11 cellular contexts compared by ENCODE assay signal in genomic region chr7:155166673-155167370, GRCh38.
A peak's percentile ranks its signal among the peaks of the same experiment; 100 is the strongest.
DNase-seq lines count a peak whose midpoint lies in the region; ATAC-seq and TF ChIP-seq lines count a peak whose summit lies in the region.
"Had no signal": no experiment of that assay in that cellular context is flagged by ENCODE, and none has a peak within 500 bp of the region (broad histone marks: within the 10 kb centered on the region; RNA-seq: fewer than 3 reads in every experiment).

No MANE protein-coding gene starts in this region.

- ATAC-seq in HG03558 (IDR thresholded peaks at IDR 0.05; ENCODE audit: extremely low read depth, unreplicated experiment) (peak; percentile 80), mucosa of descending colon (peak; percentile 85), HG03175 (IDR thresholded peaks at IDR 0.05; ENCODE audit: unreplicated experiment) (no peak), GM21619 (IDR thresholded peaks at IDR 0.05; ENCODE audit: unreplicated experiment) (no peak), HG02763 (IDR thresholded peaks at IDR 0.05; ENCODE audit: unreplicated experiment) (no peak)
- peak; percentile 80 for ATAC-seq in activated CD8-positive, alpha-beta T cell treated with anti-CD3 and anti-CD28 coated beads for 36 hours

- intact Hi-C loops in activated CD8-positive, alpha-beta T cell treated with anti-CD3 and anti-CD28 coated beads for 36 hours (cut with micrococcal nuclease) = no loop called here
- intact Hi-C loops in mucosa of descending colon (cut with DNase I, micrococcal nuclease) = no loop called here

- no peak overlapping the region for H3K4me3 ChIP-seq in mucosa of descending colon

- no peaks in the 10 kb centered on the region for H3K36me3 Mint-ChIP-seq in activated CD8-positive, alpha-beta T cell treated with anti-CD3 and anti-CD28 coated beads for 36 hours (ENCODE audit: low read depth)

- H3K27me3 Mint-ChIP-seq in activated CD8-positive, alpha-beta T cell treated with anti-CD3 and anti-CD28 coated beads for 36 hours = peaks cover 11% of the 10 kb centered on the region

- no peaks in the 10 kb centered on the region for H3K9me3 ChIP-seq in mucosa of descending colon

- H3K4me3 Mint-ChIP-seq in activated CD8-positive, alpha-beta T cell treated with anti-CD3 and anti-CD28 coated beads for 36 hours = no peak overlapping the region
- H3K4me3 Mint-ChIP-seq: activated T-helper 1 cell treated with anti-CD3 and anti-CD28 coated beads, Interleukin-12 subunit alpha, Interleukin-12 subunit beta, Interleukin-2, Interleukin-4 antibody, amounts not matched to agents 30 ng/mL and 10 ng/mL and 1 ng/mL, durations not matched to agents 14 hours and 24 hours and 36 hours had no signal

- H3K36me3 ChIP-seq in mucosa of descending colon (ENCODE audit: low read depth) = no peaks in the 10 kb centered on the region

- H3K27ac Mint-ChIP-seq in activated CD8-positive, alpha-beta T cell treated with anti-CD3 and anti-CD28 coated beads for 36 hours = no peak overlapping the region
- H3K27ac Mint-ChIP-seq: activated T-helper 1 cell treated with anti-CD3 and anti-CD28 coated beads, Interleukin-12 subunit alpha, Interleukin-12 subunit beta, Interleukin-2, Interleukin-4 antibody, amounts not matched to agents 30 ng/mL and 10 ng/mL and 1 ng/mL, durations not matched to agents 14 hours and 24 hours and 36 hours had no signal

- POLR2A ChIA-PET in activated CD8-positive, alpha-beta T cell treated with anti-CD3 and anti-CD28 coated beads for 36 hours (lab: Charles Lee) = no interaction called here

- no peaks in the 10 kb centered on the region for H3K4me1 ChIP-seq in mucosa of descending colon (ENCODE audit: low read depth)

- CTCF ChIA-PET in activated CD8-positive, alpha-beta T cell treated with anti-CD3 and anti-CD28 coated beads for 36 hours (lab: Charles Lee) = no interaction called here

- peak; percentile 98 for DNase-seq in EH (ENCODE audit: low read depth)
- peak; percentile 44 for DNase-seq in activated CD8-positive, alpha-beta T cell treated with anti-CD3 and anti-CD28 coated beads for 36 hours
- peak in 2 of 3 donors; percentile 21 to 41 for DNase-seq in mucosa of descending colon
- no peak for DNase-seq in activated CD4-positive, alpha-beta T cell treated with anti-CD3 and anti-CD28 coated beads, Interleukin-2, amount 50 U/mL, for 4 hours
- DNase-seq: NCI-H1105 treated with DMSO at 0.1 percent for 48 hours; stimulated activated CD4-positive, alpha-beta T cell treated with anti-CD3 and anti-CD28 coated beads, Interleukin-2, amount 100 ng/mL, for 24 hours had no signal

- no peaks in the 10 kb centered on the region for H3K4me1 Mint-ChIP-seq in activated CD8-positive, alpha-beta T cell treated with anti-CD3 and anti-CD28 coated beads for 36 hours (ENCODE audit: low read depth)

- TF ChIP-seq CTCF in activated CD8-positive, alpha-beta T cell treated with anti-CD3 and anti-CD28 coated beads for 36 hours (IDR thresholded peaks at IDR 0.05) = no peak
- TF ChIP-seq CTCF in mucosa of descending colon (IDR thresholded peaks at IDR 0.05) = no peak

- no peaks in the 10 kb centered on the region for H3K9me3 Mint-ChIP-seq in activated CD8-positive, alpha-beta T cell treated with anti-CD3 and anti-CD28 coated beads for 36 hours
- H3K9me3 Mint-ChIP-seq: activated T-helper 1 cell treated with anti-CD3 and anti-CD28 coated beads, Interleukin-12 subunit alpha, Interleukin-12 subunit beta, Interleukin-2, Interleukin-4 antibody, amounts not matched to agents 30 ng/mL and 10 ng/mL and 1 ng/mL, durations not matched to agents 14 hours and 24 hours and 36 hours had no signal

Comparison
In these comparisons a context has a peak if more than half of its experiments do, and no peak if none do; other contexts are left out.
1. DNase-seq: peak in EH (single experiment), activated CD8-positive, alpha-beta T cell treated with anti-CD3 and anti-CD28 coated beads for 36 hours (single experiment) and mucosa of descending colon (2 of 3); none in activated CD4-positive, alpha-beta T cell treated with anti-CD3 and anti-CD28 coated beads, Interleukin-2, amount 50 U/mL, for 4 hours (0 of 2).
2. ATAC-seq: peak in HG03558 (single experiment), activated CD8-positive, alpha-beta T cell treated with anti-CD3 and anti-CD28 coated beads for 36 hours (single experiment) and mucosa of descending colon (single experiment); none in HG03175 (single experiment), GM21619 (single experiment) and HG02763 (single experiment).